1 cellular context compared by ENCODE assay signal in the genomic region with DNA sequence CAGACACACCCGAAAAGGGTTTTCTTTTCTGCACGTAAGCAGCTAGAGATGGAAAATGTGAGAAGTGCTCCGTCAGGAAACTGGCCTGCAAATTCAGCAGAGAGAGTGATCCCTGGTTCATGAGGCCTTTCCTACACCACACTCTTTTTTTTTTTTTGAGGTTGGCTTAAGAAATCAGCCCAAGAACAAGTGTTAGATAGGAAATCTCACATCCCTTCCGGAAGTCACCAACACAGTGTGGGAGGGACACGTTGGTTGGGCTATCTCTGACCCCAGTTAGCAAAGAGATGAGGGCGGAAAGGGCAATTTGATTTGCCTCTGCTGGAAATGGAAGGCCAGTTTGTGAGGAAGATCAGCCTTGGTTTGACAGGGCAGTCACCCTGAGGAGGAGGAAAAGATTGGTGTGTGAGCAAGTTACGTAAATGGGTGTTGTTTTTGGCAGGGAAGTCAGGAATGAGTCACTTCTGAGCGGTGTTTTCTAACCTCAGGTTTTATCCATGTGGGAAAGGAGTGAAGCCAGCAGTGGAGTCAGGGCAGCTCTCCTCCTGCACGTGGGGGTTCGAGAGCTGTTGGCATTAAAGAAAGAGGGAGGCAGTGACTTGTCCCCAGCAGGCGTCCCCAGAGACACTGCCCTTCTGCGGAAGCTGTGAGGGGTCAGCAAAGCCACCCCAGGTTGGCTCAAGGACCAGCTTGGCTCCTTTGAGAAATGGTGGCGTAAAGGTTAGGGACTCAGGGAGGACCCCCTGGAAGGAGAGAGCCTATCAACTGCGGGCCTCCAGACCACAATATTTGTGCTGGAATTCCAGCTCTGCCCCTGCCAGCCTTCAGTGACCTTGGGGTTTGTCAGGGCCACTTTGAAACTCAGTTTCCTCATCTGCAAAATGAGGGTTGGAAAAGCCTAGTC.
A peak's percentile ranks its signal among the peaks of the same experiment; 100 is the strongest.
TF ChIP-seq lines count a peak whose summit lies in the region.

No MANE protein-coding gene starts in this region.

TF ChIP-seq in K562, 482 proteins besides CTCF, POLR2A, EP300 and RAD21 (continued from another document and continues in another):
- TF ChIP-seq, protein P1, sequence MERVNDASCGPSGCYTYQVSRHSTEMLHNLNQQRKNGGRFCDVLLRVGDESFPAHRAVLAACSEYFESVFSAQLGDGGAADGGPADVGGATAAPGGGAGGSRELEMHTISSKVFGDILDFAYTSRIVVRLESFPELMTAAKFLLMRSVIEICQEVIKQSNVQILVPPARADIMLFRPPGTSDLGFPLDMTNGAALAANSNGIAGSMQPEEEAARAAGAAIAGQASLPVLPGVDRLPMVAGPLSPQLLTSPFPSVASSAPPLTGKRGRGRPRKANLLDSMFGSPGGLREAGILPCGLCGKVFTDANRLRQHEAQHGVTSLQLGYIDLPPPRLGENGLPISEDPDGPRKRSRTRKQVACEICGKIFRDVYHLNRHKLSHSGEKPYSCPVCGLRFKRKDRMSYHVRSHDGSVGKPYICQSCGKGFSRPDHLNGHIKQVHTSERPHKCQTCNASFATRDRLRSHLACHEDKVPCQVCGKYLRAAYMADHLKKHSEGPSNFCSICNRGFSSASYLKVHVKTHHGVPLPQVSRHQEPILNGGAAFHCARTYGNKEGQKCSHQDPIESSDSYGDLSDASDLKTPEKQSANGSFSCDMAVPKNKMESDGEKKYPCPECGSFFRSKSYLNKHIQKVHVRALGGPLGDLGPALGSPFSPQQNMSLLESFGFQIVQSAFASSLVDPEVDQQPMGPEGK (CRISPR knock-in tag; IDR thresholded peaks at IDR 0.05; ENCODE audit: borderline replicate concordance): 0 out of 2 replicates have a peak, but pooled peaks have one; percentile 31
- TF ChIP-seq ZNF232 (CRISPR knock-in tag; IDR thresholded peaks at IDR 0.05) (no peak), SMARCC2 (IDR thresholded peaks at IDR 0.05; ENCODE audit: low read depth) (peak; percentile 77), BHLHE40 (IDR thresholded peaks at IDR 0.05; ENCODE audit: low read length) (peak; percentile 83), PHF8 (IDR thresholded peaks at IDR 0.05; ENCODE audit: borderline replicate concordance, low read length) (peak; percentile 13; the same call in 1 of the 2 replicates), ZNF184 (CRISPR knock-in tag; IDR thresholded peaks at IDR 0.05) (no peak), ZNF696 (CRISPR knock-in tag; conservative IDR thresholded peaks at IDR 0.05) (no peak), ZSCAN29 (IDR thresholded peaks at IDR 0.05) (no peak), L3MBTL2 (IDR thresholded peaks at IDR 0.05) (peak; percentile 89), ZNF785 (CRISPR knock-in tag; IDR thresholded peaks at IDR 0.05) (no peak), ZNF282 (CRISPR knock-in tag; IDR thresholded peaks at IDR 0.05) (no peak), JUN (IDR thresholded peaks at IDR 0.05; ENCODE audit: borderline replicate concordance, low read depth, low read length) (peak; percentile 96), JUN (CRISPR knock-in tag; IDR thresholded peaks at IDR 0.05; ENCODE audit: borderline replicate concordance) (no peak), ZNF212 (CRISPR knock-in tag; IDR thresholded peaks at IDR 0.05) (no peak), CC2D1A (IDR thresholded peaks at IDR 0.05) (peak; percentile 75; the same call in 1 of the 2 replicates), ELF2 (CRISPR knock-in tag; IDR thresholded peaks at IDR 0.05) (peak; percentile 53), KAT8 (IDR thresholded peaks at IDR 0.05; ENCODE audit: low read depth) (no peak), RBFOX2 (IDR thresholded peaks at IDR 0.05; ENCODE audit: low read depth, low read length) (peak; percentile 73), BDP1 (IDR thresholded peaks at IDR 0.05; ENCODE audit: insufficient read depth, insufficient read length) (peak; percentile 3), XRCC5 (IDR thresholded peaks at IDR 0.05; ENCODE audit: low read depth, low read length) (no peak), TBP (optimal IDR thresholded peaks at IDR 0.05; ENCODE audit: low read depth, low read length) (peak; percentile 54), ZNF224 (CRISPR knock-in tag; IDR thresholded peaks at IDR 0.05) (no peak), ZNF717 (CRISPR knock-in tag; IDR thresholded peaks at IDR 0.05) (no peak), ZNF707 (CRISPR knock-in tag; conservative IDR thresholded peaks at IDR 0.05) (no peak), ZC3H4 (CRISPR knock-in tag; IDR thresholded peaks at IDR 0.05; ENCODE audit: borderline replicate concordance) (no peak), CBX5 (IDR thresholded peaks at IDR 0.05; ENCODE audit: borderline replicate concordance, low read depth) (no peak)
- TF ChIP-seq, protein P2, sequence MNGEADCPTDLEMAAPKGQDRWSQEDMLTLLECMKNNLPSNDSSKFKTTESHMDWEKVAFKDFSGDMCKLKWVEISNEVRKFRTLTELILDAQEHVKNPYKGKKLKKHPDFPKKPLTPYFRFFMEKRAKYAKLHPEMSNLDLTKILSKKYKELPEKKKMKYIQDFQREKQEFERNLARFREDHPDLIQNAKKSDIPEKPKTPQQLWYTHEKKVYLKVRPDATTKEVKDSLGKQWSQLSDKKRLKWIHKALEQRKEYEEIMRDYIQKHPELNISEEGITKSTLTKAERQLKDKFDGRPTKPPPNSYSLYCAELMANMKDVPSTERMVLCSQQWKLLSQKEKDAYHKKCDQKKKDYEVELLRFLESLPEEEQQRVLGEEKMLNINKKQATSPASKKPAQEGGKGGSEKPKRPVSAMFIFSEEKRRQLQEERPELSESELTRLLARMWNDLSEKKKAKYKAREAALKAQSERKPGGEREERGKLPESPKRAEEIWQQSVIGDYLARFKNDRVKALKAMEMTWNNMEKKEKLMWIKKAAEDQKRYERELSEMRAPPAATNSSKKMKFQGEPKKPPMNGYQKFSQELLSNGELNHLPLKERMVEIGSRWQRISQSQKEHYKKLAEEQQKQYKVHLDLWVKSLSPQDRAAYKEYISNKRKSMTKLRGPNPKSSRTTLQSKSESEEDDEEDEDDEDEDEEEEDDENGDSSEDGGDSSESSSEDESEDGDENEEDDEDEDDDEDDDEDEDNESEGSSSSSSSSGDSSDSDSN (IDR thresholded peaks at IDR 0.05; ENCODE audit: borderline replicate concordance in 1 of 2, low read depth in 2 of 2, low read length in 2 of 2): 0 out of 4 replicates have a peak, but pooled peaks of 1 of the 2 experiments have one; percentile 20
- TF ChIP-seq, protein P3, sequence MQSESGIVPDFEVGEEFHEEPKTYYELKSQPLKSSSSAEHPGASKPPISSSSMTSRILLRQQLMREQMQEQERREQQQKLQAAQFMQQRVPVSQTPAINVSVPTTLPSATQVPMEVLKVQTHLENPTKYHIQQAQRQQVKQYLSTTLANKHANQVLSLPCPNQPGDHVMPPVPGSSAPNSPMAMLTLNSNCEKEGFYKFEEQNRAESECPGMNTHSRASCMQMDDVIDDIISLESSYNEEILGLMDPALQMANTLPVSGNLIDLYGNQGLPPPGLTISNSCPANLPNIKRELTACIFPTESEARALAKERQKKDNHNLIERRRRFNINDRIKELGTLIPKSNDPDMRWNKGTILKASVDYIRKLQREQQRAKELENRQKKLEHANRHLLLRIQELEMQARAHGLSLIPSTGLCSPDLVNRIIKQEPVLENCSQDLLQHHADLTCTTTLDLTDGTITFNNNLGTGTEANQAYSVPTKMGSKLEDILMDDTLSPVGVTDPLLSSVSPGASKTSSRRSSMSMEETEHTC (IDR thresholded peaks at IDR 0.05): no peak
- TF ChIP-seq, protein P4, sequence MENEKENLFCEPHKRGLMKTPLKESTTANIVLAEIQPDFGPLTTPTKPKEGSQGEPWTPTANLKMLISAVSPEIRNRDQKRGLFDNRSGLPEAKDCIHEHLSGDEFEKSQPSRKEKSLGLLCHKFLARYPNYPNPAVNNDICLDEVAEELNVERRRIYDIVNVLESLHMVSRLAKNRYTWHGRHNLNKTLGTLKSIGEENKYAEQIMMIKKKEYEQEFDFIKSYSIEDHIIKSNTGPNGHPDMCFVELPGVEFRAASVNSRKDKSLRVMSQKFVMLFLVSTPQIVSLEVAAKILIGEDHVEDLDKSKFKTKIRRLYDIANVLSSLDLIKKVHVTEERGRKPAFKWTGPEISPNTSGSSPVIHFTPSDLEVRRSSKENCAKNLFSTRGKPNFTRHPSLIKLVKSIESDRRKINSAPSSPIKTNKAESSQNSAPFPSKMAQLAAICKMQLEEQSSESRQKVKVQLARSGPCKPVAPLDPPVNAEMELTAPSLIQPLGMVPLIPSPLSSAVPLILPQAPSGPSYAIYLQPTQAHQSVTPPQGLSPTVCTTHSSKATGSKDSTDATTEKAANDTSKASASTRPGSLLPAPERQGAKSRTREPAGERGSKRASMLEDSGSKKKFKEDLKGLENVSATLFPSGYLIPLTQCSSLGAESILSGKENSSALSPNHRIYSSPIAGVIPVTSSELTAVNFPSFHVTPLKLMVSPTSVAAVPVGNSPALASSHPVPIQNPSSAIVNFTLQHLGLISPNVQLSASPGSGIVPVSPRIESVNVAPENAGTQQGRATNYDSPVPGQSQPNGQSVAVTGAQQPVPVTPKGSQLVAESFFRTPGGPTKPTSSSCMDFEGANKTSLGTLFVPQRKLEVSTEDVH (IDR thresholded peaks at IDR 0.05; ENCODE audit: low read depth, partially characterized antibody): no peak
- TF ChIP-seq, protein P5, sequence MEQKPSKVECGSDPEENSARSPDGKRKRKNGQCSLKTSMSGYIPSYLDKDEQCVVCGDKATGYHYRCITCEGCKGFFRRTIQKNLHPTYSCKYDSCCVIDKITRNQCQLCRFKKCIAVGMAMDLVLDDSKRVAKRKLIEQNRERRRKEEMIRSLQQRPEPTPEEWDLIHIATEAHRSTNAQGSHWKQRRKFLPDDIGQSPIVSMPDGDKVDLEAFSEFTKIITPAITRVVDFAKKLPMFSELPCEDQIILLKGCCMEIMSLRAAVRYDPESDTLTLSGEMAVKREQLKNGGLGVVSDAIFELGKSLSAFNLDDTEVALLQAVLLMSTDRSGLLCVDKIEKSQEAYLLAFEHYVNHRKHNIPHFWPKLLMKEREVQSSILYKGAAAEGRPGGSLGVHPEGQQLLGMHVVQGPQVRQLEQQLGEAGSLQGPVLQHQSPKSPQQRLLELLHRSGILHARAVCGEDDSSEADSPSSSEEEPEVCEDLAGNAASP (IDR thresholded peaks at IDR 0.05): no peak
- TF ChIP-seq, protein P6, sequence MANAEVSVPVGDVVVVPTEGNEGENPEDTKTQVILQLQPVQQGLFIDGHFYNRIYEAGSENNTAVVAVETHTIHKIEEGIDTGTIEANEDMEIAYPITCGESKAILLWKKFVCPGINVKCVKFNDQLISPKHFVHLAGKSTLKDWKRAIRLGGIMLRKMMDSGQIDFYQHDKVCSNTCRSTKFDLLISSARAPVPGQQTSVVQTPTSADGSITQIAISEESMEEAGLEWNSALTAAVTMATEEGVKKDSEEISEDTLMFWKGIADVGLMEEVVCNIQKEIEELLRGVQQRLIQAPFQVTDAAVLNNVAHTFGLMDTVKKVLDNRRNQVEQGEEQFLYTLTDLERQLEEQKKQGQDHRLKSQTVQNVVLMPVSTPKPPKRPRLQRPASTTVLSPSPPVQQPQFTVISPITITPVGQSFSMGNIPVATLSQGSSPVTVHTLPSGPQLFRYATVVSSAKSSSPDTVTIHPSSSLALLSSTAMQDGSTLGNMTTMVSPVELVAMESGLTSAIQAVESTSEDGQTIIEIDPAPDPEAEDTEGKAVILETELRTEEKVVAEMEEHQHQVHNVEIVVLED (CRISPR knock-in tag; IDR thresholded peaks at IDR 0.05): no peak
- TF ChIP-seq, protein P7, sequence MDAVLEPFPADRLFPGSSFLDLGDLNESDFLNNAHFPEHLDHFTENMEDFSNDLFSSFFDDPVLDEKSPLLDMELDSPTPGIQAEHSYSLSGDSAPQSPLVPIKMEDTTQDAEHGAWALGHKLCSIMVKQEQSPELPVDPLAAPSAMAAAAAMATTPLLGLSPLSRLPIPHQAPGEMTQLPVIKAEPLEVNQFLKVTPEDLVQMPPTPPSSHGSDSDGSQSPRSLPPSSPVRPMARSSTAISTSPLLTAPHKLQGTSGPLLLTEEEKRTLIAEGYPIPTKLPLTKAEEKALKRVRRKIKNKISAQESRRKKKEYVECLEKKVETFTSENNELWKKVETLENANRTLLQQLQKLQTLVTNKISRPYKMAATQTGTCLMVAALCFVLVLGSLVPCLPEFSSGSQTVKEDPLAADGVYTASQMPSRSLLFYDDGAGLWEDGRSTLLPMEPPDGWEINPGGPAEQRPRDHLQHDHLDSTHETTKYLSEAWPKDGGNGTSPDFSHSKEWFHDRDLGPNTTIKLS (IDR thresholded peaks at IDR 0.05; ENCODE audit: borderline replicate concordance, low read depth): peak; percentile 77
